In the genomic region with DNA sequence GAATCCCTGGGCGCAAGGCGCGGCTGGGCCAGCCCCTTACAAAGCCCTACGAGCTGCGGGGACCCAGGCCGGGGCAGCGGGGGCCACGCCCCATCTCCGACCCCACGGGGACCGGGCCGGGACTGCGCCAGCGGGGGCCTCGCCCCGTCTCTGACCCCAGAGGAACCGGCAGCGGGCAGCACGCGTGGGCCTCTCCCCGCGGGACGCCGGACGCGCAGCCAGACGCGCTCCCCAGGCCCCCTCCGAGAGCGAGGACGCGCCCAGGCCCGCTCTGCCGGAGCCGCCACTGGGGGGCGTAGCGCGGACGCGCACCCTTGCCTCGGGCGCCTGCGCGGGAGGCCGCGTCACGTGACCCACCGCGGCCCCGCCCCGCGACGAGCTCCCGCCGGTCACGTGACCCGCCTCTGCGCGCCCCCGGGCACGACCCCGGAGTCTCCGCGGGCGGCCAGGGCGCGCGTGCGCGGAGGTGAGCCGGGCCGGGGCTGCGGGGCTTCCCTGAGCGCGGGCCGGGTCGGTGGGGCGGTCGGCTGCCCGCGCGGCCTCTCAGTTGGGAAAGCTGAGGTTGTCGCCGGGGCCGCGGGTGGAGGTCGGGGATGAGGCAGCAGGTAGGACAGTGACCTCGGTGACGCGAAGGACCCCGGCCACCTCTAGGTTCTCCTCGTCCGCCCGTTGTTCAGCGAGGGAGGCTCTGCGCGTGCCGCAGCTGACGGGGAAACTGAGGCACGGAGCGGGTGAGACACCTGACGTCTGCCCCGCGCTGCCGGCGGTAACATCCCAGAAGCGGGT, we compare ENCODE assay signal across 1 cellular context.
TF ChIP-seq lines count a peak whose summit lies in the region.

A gene (plus strand): TSS at position 422 of the 786 bp plus-strand sequence. CDS start 3,006 bp downstream, outside the sequence.

TF ChIP-seq in HEK293, 187 proteins besides CTCF, POLR2A, EP300 and RAD21 (continued from another document and continues in another):
- TF ChIP-seq ZNF394 (tag by site-specific recombination; IDR thresholded peaks at IDR 0.05; ENCODE audit: borderline replicate concordance): no peak
- TF ChIP-seq OSR2 (tag by site-specific recombination; IDR thresholded peaks at IDR 0.05): no peak
- no peak for TF ChIP-seq ZNF791 (tag by site-specific recombination; IDR thresholded peaks at IDR 0.05)
- TF ChIP-seq ZNF768 (tag by site-specific recombination; IDR thresholded peaks at IDR 0.05): no peak
- TF ChIP-seq ZNF140 (tag by site-specific recombination; IDR thresholded peaks at IDR 0.05): no peak
- TF ChIP-seq ZNF677 (tag by site-specific recombination; IDR thresholded peaks at IDR 0.05): no peak; the same call in 1 of the 2 replicates
- peak; percentile 65; the same call in 1 of the 2 replicates for TF ChIP-seq ZNF324 (tag by site-specific recombination; IDR thresholded peaks at IDR 0.05)
- TF ChIP-seq SCRT2 (tag by site-specific recombination; IDR thresholded peaks at IDR 0.05): no peak
- TF ChIP-seq ZNF311 (tag by site-specific recombination; IDR thresholded peaks at IDR 0.05; ENCODE audit: borderline replicate concordance): no peak
- TF ChIP-seq HOXA7 (CRISPR knock-in tag; IDR thresholded peaks at IDR 0.05; ENCODE audit: borderline replicate concordance): no peak
- TF ChIP-seq ZNF521 (tag by site-specific recombination; IDR thresholded peaks at IDR 0.05): no peak
- no peak for TF ChIP-seq PRDM1 (tag by site-specific recombination; IDR thresholded peaks at IDR 0.05)
- TF ChIP-seq ZNF707 (tag by site-specific recombination; IDR thresholded peaks at IDR 0.05): no peak
- TF ChIP-seq ZNF629 (tag by site-specific recombination; IDR thresholded peaks at IDR 0.05): no peak
- peak; percentile 87 for TF ChIP-seq GLIS1 (tag by site-specific recombination; IDR thresholded peaks at IDR 0.05)
- no peak for TF ChIP-seq GFI1B (tag by site-specific recombination; IDR thresholded peaks at IDR 0.05)
- peak; percentile 55; the same call in 1 of the 2 replicates for TF ChIP-seq ZNF596 (tag by site-specific recombination; IDR thresholded peaks at IDR 0.05)
- TF ChIP-seq ZNF561 (tag by site-specific recombination; IDR thresholded peaks at IDR 0.05; ENCODE audit: borderline replicate concordance): peak; percentile 97
- TF ChIP-seq ZNF112 (tag by site-specific recombination; IDR thresholded peaks at IDR 0.05): no peak
- TF ChIP-seq, protein P1, sequence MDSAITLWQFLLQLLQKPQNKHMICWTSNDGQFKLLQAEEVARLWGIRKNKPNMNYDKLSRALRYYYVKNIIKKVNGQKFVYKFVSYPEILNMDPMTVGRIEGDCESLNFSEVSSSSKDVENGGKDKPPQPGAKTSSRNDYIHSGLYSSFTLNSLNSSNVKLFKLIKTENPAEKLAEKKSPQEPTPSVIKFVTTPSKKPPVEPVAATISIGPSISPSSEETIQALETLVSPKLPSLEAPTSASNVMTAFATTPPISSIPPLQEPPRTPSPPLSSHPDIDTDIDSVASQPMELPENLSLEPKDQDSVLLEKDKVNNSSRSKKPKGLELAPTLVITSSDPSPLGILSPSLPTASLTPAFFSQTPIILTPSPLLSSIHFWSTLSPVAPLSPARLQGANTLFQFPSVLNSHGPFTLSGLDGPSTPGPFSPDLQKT (IDR thresholded peaks at IDR 0.05; ENCODE audit: borderline replicate concordance, low read depth, low read length): no peak
- TF ChIP-seq ZNF214 (tag by site-specific recombination; IDR thresholded peaks at IDR 0.05; ENCODE audit: borderline replicate concordance): no peak
- peak; percentile 29; the same call in 1 of the 2 replicates for TF ChIP-seq KLF8 (tag by site-specific recombination; IDR thresholded peaks at IDR 0.05)
- TF ChIP-seq, protein P2, sequence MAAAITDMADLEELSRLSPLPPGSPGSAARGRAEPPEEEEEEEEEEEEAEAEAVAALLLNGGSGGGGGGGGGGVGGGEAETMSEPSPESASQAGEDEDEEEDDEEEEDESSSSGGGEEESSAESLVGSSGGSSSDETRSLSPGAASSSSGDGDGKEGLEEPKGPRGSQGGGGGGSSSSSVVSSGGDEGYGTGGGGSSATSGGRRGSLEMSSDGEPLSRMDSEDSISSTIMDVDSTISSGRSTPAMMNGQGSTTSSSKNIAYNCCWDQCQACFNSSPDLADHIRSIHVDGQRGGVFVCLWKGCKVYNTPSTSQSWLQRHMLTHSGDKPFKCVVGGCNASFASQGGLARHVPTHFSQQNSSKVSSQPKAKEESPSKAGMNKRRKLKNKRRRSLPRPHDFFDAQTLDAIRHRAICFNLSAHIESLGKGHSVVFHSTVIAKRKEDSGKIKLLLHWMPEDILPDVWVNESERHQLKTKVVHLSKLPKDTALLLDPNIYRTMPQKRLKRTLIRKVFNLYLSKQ (tag by site-specific recombination; IDR thresholded peaks at IDR 0.05; ENCODE audit: borderline replicate concordance): no peak
- TF ChIP-seq FEZF1 (tag by site-specific recombination; IDR thresholded peaks at IDR 0.05): no peak
- TF ChIP-seq ZNF654 (tag by site-specific recombination; IDR thresholded peaks at IDR 0.05; ENCODE audit: low read depth): no peak
- TF ChIP-seq, protein P3, sequence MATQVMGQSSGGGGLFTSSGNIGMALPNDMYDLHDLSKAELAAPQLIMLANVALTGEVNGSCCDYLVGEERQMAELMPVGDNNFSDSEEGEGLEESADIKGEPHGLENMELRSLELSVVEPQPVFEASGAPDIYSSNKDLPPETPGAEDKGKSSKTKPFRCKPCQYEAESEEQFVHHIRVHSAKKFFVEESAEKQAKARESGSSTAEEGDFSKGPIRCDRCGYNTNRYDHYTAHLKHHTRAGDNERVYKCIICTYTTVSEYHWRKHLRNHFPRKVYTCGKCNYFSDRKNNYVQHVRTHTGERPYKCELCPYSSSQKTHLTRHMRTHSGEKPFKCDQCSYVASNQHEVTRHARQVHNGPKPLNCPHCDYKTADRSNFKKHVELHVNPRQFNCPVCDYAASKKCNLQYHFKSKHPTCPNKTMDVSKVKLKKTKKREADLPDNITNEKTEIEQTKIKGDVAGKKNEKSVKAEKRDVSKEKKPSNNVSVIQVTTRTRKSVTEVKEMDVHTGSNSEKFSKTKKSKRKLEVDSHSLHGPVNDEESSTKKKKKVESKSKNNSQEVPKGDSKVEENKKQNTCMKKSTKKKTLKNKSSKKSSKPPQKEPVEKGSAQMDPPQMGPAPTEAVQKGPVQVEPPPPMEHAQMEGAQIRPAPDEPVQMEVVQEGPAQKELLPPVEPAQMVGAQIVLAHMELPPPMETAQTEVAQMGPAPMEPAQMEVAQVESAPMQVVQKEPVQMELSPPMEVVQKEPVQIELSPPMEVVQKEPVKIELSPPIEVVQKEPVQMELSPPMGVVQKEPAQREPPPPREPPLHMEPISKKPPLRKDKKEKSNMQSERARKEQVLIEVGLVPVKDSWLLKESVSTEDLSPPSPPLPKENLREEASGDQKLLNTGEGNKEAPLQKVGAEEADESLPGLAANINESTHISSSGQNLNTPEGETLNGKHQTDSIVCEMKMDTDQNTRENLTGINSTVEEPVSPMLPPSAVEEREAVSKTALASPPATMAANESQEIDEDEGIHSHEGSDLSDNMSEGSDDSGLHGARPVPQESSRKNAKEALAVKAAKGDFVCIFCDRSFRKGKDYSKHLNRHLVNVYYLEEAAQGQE (tag by site-specific recombination; IDR thresholded peaks at IDR 0.05): no peak
- TF ChIP-seq ZBTB48 (tag by site-specific recombination; IDR thresholded peaks at IDR 0.05): peak; percentile 93
- no peak for TF ChIP-seq RBAK (tag by site-specific recombination; IDR thresholded peaks at IDR 0.05)
- no peak for TF ChIP-seq MEIS1 (CRISPR knock-in tag; IDR thresholded peaks at IDR 0.05; ENCODE audit: borderline replicate concordance)
- no peak for TF ChIP-seq ZNF548 (tag by site-specific recombination; IDR thresholded peaks at IDR 0.05)
- 0 out of 2 replicates have a peak, but pooled peaks have one; percentile 43 for TF ChIP-seq GLI4 (tag by site-specific recombination; IDR thresholded peaks at IDR 0.05)
- 0 out of 2 replicates have a peak, but pooled peaks have one; percentile 29 for TF ChIP-seq YY1 (tag by site-specific recombination; IDR thresholded peaks at IDR 0.05)
- no peak for TF ChIP-seq ZNF623 (tag by site-specific recombination; IDR thresholded peaks at IDR 0.05)
- peak; percentile 52; the same call in 1 of the 2 replicates for TF ChIP-seq ZNF610 (tag by site-specific recombination; IDR thresholded peaks at IDR 0.05; ENCODE audit: borderline replicate concordance)
- TF ChIP-seq, protein P4, sequence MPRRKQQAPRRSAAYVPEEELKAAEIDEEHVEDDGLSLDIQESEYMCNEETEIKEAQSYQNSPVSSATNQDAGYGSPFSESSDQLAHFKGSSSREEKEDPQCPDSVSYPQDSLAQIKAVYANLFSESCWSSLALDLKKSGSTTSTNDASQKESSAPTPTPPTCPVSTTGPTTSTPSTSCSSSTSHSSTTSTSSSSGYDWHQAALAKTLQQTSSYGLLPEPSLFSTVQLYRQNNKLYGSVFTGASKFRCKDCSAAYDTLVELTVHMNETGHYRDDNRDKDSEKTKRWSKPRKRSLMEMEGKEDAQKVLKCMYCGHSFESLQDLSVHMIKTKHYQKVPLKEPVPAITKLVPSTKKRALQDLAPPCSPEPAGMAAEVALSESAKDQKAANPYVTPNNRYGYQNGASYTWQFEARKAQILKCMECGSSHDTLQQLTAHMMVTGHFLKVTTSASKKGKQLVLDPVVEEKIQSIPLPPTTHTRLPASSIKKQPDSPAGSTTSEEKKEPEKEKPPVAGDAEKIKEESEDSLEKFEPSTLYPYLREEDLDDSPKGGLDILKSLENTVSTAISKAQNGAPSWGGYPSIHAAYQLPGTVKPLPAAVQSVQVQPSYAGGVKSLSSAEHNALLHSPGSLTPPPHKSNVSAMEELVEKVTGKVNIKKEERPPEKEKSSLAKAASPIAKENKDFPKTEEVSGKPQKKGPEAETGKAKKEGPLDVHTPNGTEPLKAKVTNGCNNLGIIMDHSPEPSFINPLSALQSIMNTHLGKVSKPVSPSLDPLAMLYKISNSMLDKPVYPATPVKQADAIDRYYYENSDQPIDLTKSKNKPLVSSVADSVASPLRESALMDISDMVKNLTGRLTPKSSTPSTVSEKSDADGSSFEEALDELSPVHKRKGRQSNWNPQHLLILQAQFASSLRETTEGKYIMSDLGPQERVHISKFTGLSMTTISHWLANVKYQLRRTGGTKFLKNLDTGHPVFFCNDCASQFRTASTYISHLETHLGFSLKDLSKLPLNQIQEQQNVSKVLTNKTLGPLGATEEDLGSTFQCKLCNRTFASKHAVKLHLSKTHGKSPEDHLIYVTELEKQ (tag by site-specific recombination; IDR thresholded peaks at IDR 0.05; ENCODE audit: borderline replicate concordance): no peak
- no peak; the same call in 1 of the 2 replicates for TF ChIP-seq IKZF3 (tag by site-specific recombination; IDR thresholded peaks at IDR 0.05)
- TF ChIP-seq, protein P5, sequence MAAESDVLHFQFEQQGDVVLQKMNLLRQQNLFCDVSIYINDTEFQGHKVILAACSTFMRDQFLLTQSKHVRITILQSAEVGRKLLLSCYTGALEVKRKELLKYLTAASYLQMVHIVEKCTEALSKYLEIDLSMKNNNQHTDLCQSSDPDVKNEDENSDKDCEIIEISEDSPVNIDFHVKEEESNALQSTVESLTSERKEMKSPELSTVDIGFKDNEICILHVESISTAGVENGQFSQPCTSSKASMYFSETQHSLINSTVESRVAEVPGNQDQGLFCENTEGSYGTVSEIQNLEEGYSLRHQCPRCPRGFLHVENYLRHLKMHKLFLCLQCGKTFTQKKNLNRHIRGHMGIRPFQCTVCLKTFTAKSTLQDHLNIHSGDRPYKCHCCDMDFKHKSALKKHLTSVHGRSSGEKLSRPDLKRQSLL (tag by site-specific recombination; IDR thresholded peaks at IDR 0.05): no peak; the same call in 1 of the 2 replicates
- peak; percentile 93 for TF ChIP-seq GLIS2 (tag by site-specific recombination; IDR thresholded peaks at IDR 0.05)
- no peak for TF ChIP-seq ZBTB21 (tag by site-specific recombination; IDR thresholded peaks at IDR 0.05)
- no peak for TF ChIP-seq ZSCAN16 (tag by site-specific recombination; IDR thresholded peaks at IDR 0.05)
- TF ChIP-seq KLF16 (tag by site-specific recombination; IDR thresholded peaks at IDR 0.05): peak; percentile 25; the same call in 1 of the 2 replicates
- TF ChIP-seq ZNF660 (tag by site-specific recombination; IDR thresholded peaks at IDR 0.05): peak; percentile 90
- TF ChIP-seq, protein P6, sequence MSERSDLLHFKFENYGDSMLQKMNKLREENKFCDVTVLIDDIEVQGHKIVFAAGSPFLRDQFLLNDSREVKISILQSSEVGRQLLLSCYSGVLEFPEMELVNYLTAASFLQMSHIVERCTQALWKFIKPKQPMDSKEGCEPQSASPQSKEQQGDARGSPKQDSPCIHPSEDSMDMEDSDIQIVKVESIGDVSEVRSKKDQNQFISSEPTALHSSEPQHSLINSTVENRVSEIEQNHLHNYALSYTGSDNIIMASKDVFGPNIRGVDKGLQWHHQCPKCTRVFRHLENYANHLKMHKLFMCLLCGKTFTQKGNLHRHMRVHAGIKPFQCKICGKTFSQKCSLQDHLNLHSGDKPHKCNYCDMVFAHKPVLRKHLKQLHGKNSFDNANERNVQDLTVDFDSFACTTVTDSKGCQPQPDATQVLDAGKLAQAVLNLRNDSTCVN (tag by site-specific recombination; optimal IDR thresholded peaks at IDR 0.05): peak; percentile 72
- TF ChIP-seq, protein P7, sequence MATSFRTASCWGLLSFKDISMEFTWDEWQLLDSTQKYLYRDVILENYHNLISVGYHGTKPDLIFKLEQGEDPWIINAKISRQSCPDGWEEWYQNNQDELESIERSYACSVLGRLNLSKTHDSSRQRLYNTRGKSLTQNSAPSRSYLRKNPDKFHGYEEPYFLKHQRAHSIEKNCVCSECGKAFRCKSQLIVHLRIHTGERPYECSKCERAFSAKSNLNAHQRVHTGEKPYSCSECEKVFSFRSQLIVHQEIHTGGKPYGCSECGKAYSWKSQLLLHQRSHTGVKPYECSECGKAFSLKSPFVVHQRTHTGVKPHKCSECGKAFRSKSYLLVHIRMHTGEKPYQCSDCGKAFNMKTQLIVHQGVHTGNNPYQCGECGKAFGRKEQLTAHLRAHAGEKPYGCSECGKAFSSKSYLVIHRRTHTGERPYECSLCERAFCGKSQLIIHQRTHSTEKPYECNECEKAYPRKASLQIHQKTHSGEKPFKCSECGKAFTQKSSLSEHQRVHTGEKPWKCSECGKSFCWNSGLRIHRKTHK (tag by site-specific recombination; IDR thresholded peaks at IDR 0.05): no peak
- no peak for TF ChIP-seq ZNF658 (tag by site-specific recombination; IDR thresholded peaks at IDR 0.05)
- TF ChIP-seq ZBTB17 (tag by site-specific recombination; IDR thresholded peaks at IDR 0.05): no peak
- peak; percentile 37 for TF ChIP-seq ZEB2 (tag by site-specific recombination; IDR thresholded peaks at IDR 0.05)
- no peak for TF ChIP-seq ZNF426 (tag by site-specific recombination; IDR thresholded peaks at IDR 0.05)
- TF ChIP-seq, protein P8, sequence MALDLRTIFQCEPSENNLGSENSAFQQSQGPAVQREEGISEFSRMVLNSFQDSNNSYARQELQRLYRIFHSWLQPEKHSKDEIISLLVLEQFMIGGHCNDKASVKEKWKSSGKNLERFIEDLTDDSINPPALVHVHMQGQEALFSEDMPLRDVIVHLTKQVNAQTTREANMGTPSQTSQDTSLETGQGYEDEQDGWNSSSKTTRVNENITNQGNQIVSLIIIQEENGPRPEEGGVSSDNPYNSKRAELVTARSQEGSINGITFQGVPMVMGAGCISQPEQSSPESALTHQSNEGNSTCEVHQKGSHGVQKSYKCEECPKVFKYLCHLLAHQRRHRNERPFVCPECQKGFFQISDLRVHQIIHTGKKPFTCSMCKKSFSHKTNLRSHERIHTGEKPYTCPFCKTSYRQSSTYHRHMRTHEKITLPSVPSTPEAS (tag by site-specific recombination; IDR thresholded peaks at IDR 0.05): no peak
